Comparison of ENCODE assay signal across 25 cellular contexts in the genomic region with DNA sequence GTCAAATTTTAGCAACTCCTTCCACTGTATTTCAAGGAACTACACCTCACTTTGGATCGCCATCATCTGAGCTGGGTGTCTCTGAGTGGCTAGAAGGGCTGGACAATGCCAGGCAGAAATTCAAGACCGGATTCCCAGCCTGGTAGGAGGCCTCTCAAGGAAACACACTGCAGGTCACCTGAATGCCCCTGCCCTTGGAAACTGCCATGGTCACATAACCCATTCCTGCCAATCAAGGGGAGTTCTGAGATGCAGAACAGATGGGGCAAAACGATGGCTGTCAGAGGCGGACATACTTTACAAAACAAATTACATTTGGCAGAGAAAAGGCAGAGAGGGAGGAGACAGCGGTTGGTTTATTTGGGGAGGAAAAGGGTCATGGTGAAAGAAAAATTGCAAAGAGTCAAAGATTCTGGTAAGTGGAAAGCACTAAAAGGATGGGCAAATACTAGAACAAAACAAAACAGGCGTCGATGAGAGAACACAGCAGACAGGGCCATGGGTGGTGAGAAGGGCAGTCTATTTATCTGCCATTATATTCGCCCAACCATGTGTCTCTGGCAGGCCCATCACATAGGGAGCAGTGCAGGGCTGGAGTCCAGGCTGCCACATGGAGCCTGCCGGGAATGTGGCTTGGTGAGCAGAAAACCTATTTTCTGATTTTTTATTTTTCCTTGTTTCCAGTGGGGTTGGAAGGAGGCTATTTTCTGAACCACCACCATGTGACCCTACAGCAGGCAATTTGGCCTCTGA. TPM values are rescaled to one million over a fixed set of nuclear protein-coding genes. Genes with fewer than 3 reads are reported as not detected.
DNase-seq lines count a peak whose midpoint lies in the region; TF ChIP-seq lines count a peak whose summit lies in the region.
"Had no signal": no experiment of that assay in that cellular context is flagged by ENCODE, and none has a peak within 500 bp of the region (broad histone marks: within the 10 kb centered on the region; RNA-seq: fewer than 3 reads in every experiment).

No MANE protein-coding gene starts in this region.

- H3K9ac ChIP-seq in Karpas-422 (ENCODE audit: low read length), result peak overlapping the region; percentile 36; the same call in 1 of the 2 replicates

- no peak for TF ChIP-seq CTCF in osteocyte (IDR thresholded peaks at IDR 0.05)
- no peak for TF ChIP-seq CTCF in adrenal gland (IDR thresholded peaks at IDR 0.05)

- no peak overlapping the region for H2AFZ ChIP-seq in Karpas-422 (ENCODE audit: low read length)

- no peaks in the 10 kb centered on the region for H3K36me3 Mint-ChIP-seq in osteocyte (ENCODE audit: unreplicated experiment)
- H3K36me3 Mint-ChIP-seq: activated CD4-positive, alpha-beta memory T cell treated with anti-CD3 and anti-CD28 coated beads for 36 hours; naive B cell had no signal

- peak overlapping the region; percentile 42 for H3K4me2 ChIP-seq in Karpas-422 (ENCODE audit: low read depth, low read length, poor library complexity, severe bottlenecking)

- peaks cover 64% of the 10 kb centered on the region for H3K79me2 ChIP-seq in Karpas-422 (ENCODE audit: low read length)

- H3K4me3 ChIP-seq in Karpas-422 (ENCODE audit: low read length) (peak overlapping the region; percentile 30; the same call in 1 of the 2 replicates), adrenal gland (no peak overlapping the region)
- H3K4me3 ChIP-seq: breast epithelium, esophagus muscularis mucosa, ovary, right atrium auricular region, spleen had no signal

- H3K4me3 Mint-ChIP-seq in osteocyte (ENCODE audit: unreplicated experiment), result no peak overlapping the region
- H3K4me3 Mint-ChIP-seq: activated CD4-positive, alpha-beta memory T cell treated with anti-CD3 and anti-CD28 coated beads for 36 hours; activated naive CD4-positive, alpha-beta T cell treated with anti-CD3 and anti-CD28 coated beads for 36 hours; activated T-helper 1 cell treated with anti-CD3 and anti-CD28 coated beads, Interleukin-12 subunit alpha, Interleukin-12 subunit beta, Interleukin-2, Interleukin-4 antibody, amounts not matched to agents 30 ng/mL and 10 ng/mL and 1 ng/mL, durations not matched to agents 14 hours and 24 hours and 36 hours had no signal

- peak; percentile 12 to 67 for DNase-seq in NCI-H2081 (lab: John Stamatoyannopoulos, UW)
- DNase-seq in NCI-H2081 treated with DMSO at 0.1 percent for 48 hours (lab: John Stamatoyannopoulos, UW), result no peak
- no peak for DNase-seq in Karpas-422
- peak; percentile 83 for DNase-seq in cerebellar cortex (ENCODE audit: low spot score)
- no peak for DNase-seq in osteocyte (ENCODE audit: extremely low spot score, unreplicated experiment)
- DNase-seq in adrenal gland, result no peak
- DNase-seq in SK-N-DZ (ENCODE audit: low spot score), result no peak
- DNase-seq in activated CD4-positive, alpha-beta T cell treated with anti-CD3 and anti-CD28 coated beads for 4 hours, result no peak
- DNase-seq: activated CD4-positive, alpha-beta memory T cell treated with anti-CD3 and anti-CD28 coated beads for 36 hours; activated CD8-positive, alpha-beta memory T cell treated with anti-CD3 and anti-CD28 coated beads, Interleukin-2, amount 50 U/mL, for 4 hours; activated naive CD4-positive, alpha-beta T cell treated with anti-CD3 and anti-CD28 coated beads for 36 hours; foreskin melanocyte; HCEC 1CT; hippocampal formation; KBM-7; mesendoderm; MM.1S; naive B cell; ovary; spleen; trophoblast cell had no signal

- no peaks in the 10 kb centered on the region for H3K9me2 ChIP-seq in Karpas-422 (replicated peaks; ENCODE audit: insufficient read depth, low read length)

- no peaks in the 10 kb centered on the region for H3K9me3 ChIP-seq in Karpas-422 (ENCODE audit: low read length)
- H3K9me3 ChIP-seq in adrenal gland (replicated peaks in 1 of 3), result no peaks in the 10 kb centered on the region
- H3K9me3 ChIP-seq: breast epithelium, esophagus muscularis mucosa, ovary, right atrium auricular region, spleen had no signal

- no peaks in the 10 kb centered on the region for H3K9me3 Mint-ChIP-seq in osteocyte (ENCODE audit: unreplicated experiment)
- H3K9me3 Mint-ChIP-seq: activated CD4-positive, alpha-beta memory T cell treated with anti-CD3 and anti-CD28 coated beads for 36 hours; activated naive CD4-positive, alpha-beta T cell treated with anti-CD3 and anti-CD28 coated beads for 36 hours; activated T-helper 1 cell treated with anti-CD3 and anti-CD28 coated beads, Interleukin-12 subunit alpha, Interleukin-12 subunit beta, Interleukin-2, Interleukin-4 antibody, amounts not matched to agents 30 ng/mL and 10 ng/mL and 1 ng/mL, durations not matched to agents 14 hours and 24 hours and 36 hours; naive B cell had no signal

- H4K20me1 ChIP-seq in Karpas-422 (ENCODE audit: insufficient read depth, low read depth, low read length), result no peaks in the 10 kb centered on the region

- no peaks in the 10 kb centered on the region for H3K27me3 Mint-ChIP-seq in osteocyte (ENCODE audit: unreplicated experiment)
- H3K27me3 Mint-ChIP-seq: activated CD4-positive, alpha-beta memory T cell treated with anti-CD3 and anti-CD28 coated beads for 36 hours; naive B cell had no signal

- H3K4me1 Mint-ChIP-seq in osteocyte (ENCODE audit: unreplicated experiment), result peaks cover 3% of the 10 kb centered on the region

- H3K27me3 ChIP-seq in Karpas-422 (ENCODE audit: low read length), result no peaks in the 10 kb centered on the region
- H3K27me3 ChIP-seq in adrenal gland, result no peaks in the 10 kb centered on the region
- H3K27me3 ChIP-seq: breast epithelium, esophagus muscularis mucosa, ovary, right atrium auricular region, spleen had no signal

- H3K27ac Mint-ChIP-seq in osteocyte (ENCODE audit: unreplicated experiment), result peak overlapping the region; percentile 12
- H3K27ac Mint-ChIP-seq: activated CD4-positive, alpha-beta memory T cell treated with anti-CD3 and anti-CD28 coated beads for 36 hours; activated naive CD4-positive, alpha-beta T cell treated with anti-CD3 and anti-CD28 coated beads for 36 hours; activated T-helper 1 cell treated with anti-CD3 and anti-CD28 coated beads, Interleukin-12 subunit alpha, Interleukin-12 subunit beta, Interleukin-2, Interleukin-4 antibody, amounts not matched to agents 30 ng/mL and 10 ng/mL and 1 ng/mL, durations not matched to agents 14 hours and 24 hours and 36 hours had no signal

- H3K4me1 ChIP-seq in Karpas-422 (ENCODE audit: low read length), result peaks cover 39% of the 10 kb centered on the region
- no peaks in the 10 kb centered on the region for H3K4me1 ChIP-seq in adrenal gland (replicated peaks in 1 of 2)
- H3K4me1 ChIP-seq: breast epithelium had no signal

- TF ChIP-seq POLR2A in adrenal gland (IDR thresholded peaks at IDR 0.05), result no peak

- 84 to 88% (median 86%) methylated on average over 8 to 9 of the region's 9 CpGs for WGBS in adrenal gland, 4 donors

- intact Hi-C loops in adrenal gland (cut with DNase I), result no loop called here

- no peaks in the 10 kb centered on the region for H3K36me3 ChIP-seq in Karpas-422 (ENCODE audit: insufficient read depth, low read length)
- no peaks in the 10 kb centered on the region for H3K36me3 ChIP-seq in adrenal gland (replicated peaks in 1 of 2)
- H3K36me3 ChIP-seq: breast epithelium, esophagus muscularis mucosa, ovary, right atrium auricular region had no signal

- H3K27ac ChIP-seq in Karpas-422 (ENCODE audit: low read length) (peak overlapping the region; percentile 71), adrenal gland (no peak overlapping the region)
- H3K27ac ChIP-seq: breast epithelium, esophagus muscularis mucosa, ovary, right atrium auricular region, spleen had no signal

RNA-seq across cellular contexts. Expression of gene BEND3, which starts 13.5 kb away (rescaled TPM):
- total RNA-seq in Karpas-422 (2014; rRNA removed; shearing (Covaris generic); ENCODE audit: low replicate concordance), result 6.2 and 7.7 TPM in 2 replicates
- total RNA-seq in osteocyte (4.4 and 4.5 TPM in 2 replicates), adrenal gland (1 to 10 TPM; 1.2 to 3.5 (median 2.4) TPM)
- 1 to 10 TPM in 1 of 3 donors, under 1 TPM in 2; 0.64 to 1.5 (median 0.71) TPM for polyA plus RNA-seq in adrenal gland
- polyA plus RNA-seq in SK-N-DZ (2014; cell fraction: cytosol; rRNA removed), result 6.8 and 7.4 TPM in 2 replicates
- polyA plus RNA-seq in SK-N-DZ (2014; cell fraction: nucleus; rRNA removed), result 6.6 and 11.9 TPM in 2 replicates

Comparison
In these comparisons a context has a peak if more than half of its experiments do, and no peak if none do; other contexts are left out.
1. DNase-seq: peak in NCI-H2081 (2 of 2) and cerebellar cortex (single experiment); none in NCI-H2081 treated with DMSO at 0.1 percent for 48 hours (single experiment), Karpas-422 (single experiment), osteocyte (single experiment), adrenal gland (0 of 7), SK-N-DZ (single experiment) and activated CD4-positive, alpha-beta T cell treated with anti-CD3 and anti-CD28 coated beads for 4 hours (0 of 2).